Comparison of ENCODE assay signal across 12 cellular contexts in genomic region chr9:134252084-134252830, GRCh38.
A peak's percentile ranks its signal among the peaks of the same experiment; 100 is the strongest.
DNase-seq lines count a peak whose midpoint lies in the region; ATAC-seq and TF ChIP-seq lines count a peak whose summit lies in the region.
"Had no signal": no experiment of that assay in that cellular context is flagged by ENCODE, and none has a peak within 500 bp of the region (broad histone marks: within the 10 kb centered on the region; RNA-seq: fewer than 3 reads in every experiment).

No MANE protein-coding gene starts in this region.

- no peaks in the 10 kb centered on the region for H3K79me2 ChIP-seq in neural cell (replicated peaks; ENCODE audit: insufficient read depth, low read length)

- no peak for ATAC-seq in GM19455 (IDR thresholded peaks at IDR 0.05; ENCODE audit: unreplicated experiment)

- H3K9me3 ChIP-seq in BLaER1 treated with 17β-estradiol and CSF1 and Interleukin-3, amounts not matched to agents 10 nM and 100 nM (replicated peaks in 1 of 11): peaks cover 19 to 26% (median 23%) of the 10 kb centered on the region in 11 experiments
- peaks cover 7% of the 10 kb centered on the region; the same call in 1 of the 2 replicates for H3K9me3 ChIP-seq in SJCRH30 (replicated peaks)
- H3K9me3 ChIP-seq in neural cell (ENCODE audit: low read length): peaks cover 11% of the 10 kb centered on the region

- no peak for TF ChIP-seq CTCF in neural cell (IDR thresholded peaks at IDR 0.05; ENCODE audit: poor library complexity, severe bottlenecking)

- H2AFZ ChIP-seq in neural cell (ENCODE audit: low read depth, low read length): no peak overlapping the region
- H2AFZ ChIP-seq: PC-9 had no signal

- H3F3A ChIP-seq in neural cell (ENCODE audit: insufficient read depth, low read length, poor library complexity, severe bottlenecking): no peaks in the 10 kb centered on the region

- no peaks in the 10 kb centered on the region for H3K9me2 ChIP-seq in neural cell (ENCODE audit: insufficient read depth, low read length)

- H4K20me1 ChIP-seq in BLaER1 treated with 17β-estradiol and CSF1 and Interleukin-3, amounts not matched to agents 10 nM and 100 nM: 0 out of 22 replicates have a peak, but pooled peaks cover 0 to 3% (median 0%) of the 10 kb centered on the region in 11 experiments
- H4K20me1 ChIP-seq in neural cell (ENCODE audit: insufficient read depth): no peaks in the 10 kb centered on the region

- H3K4me1 ChIP-seq in BLaER1 treated with 17β-estradiol and CSF1 and Interleukin-3, amounts not matched to agents 10 nM and 100 nM: peaks cover 6 to 42% (median 28%) of the 10 kb centered on the region in 10 experiments; a peak in 19 of 20 replicates
- peaks cover 16% of the 10 kb centered on the region for H3K4me1 ChIP-seq in SJCRH30

- TF ChIP-seq RAD21 in neural cell (conservative IDR thresholded peaks at IDR 0.05): no peak

- 0 out of 22 replicates have a peak, but pooled peaks cover 0 to 6% (median 0%) of the 10 kb centered on the region in 11 experiments for H3K36me3 ChIP-seq in BLaER1 treated with 17β-estradiol and CSF1 and Interleukin-3, amounts not matched to agents 10 nM and 100 nM
- H3K36me3 ChIP-seq in SJCRH30 (no peaks in the 10 kb centered on the region), neural cell (ENCODE audit: insufficient read depth, low read length) (no peaks in the 10 kb centered on the region)

- DNase-seq in NCI-H1092 treated with DMSO at 0.1 percent for 48 hours (lab: John Stamatoyannopoulos, UW) (peak; percentile 9), NCI-H1092 (lab: John Stamatoyannopoulos, UW) (no peak), SJCRH30 (peak; percentile 50 to 65), NCI-H2196 treated with DMSO at 0.1 percent for 48 hours (lab: John Stamatoyannopoulos, UW; ENCODE audit: unreplicated experiment) (no peak)
- DNase-seq in stimulated activated naive CD4-positive, alpha-beta T cell (lab: John Stamatoyannopoulos, UW): no peak
- DNase-seq: KBM-7, NCI-H2029 treated with DMSO at 0.1 percent for 48 hours, NCI-H345, PC-9 had no signal

- H3K27ac ChIP-seq in BLaER1 treated with 17β-estradiol and CSF1 and Interleukin-3, amounts not matched to agents 10 nM and 100 nM: no peak overlapping the region
- H3K27ac ChIP-seq in SJCRH30: no peak overlapping the region
- peak overlapping the region; percentile 42 for H3K27ac ChIP-seq in neural cell (ENCODE audit: low read length)
- H3K27ac ChIP-seq: PC-9 had no signal

- no peak overlapping the region for H3K9ac ChIP-seq in BLaER1 treated with 17β-estradiol and CSF1 and Interleukin-3, amounts not matched to agents 10 nM and 100 nM
- H3K9ac ChIP-seq in neural cell (ENCODE audit: low read length): no peak overlapping the region

- H3K4me2 ChIP-seq in BLaER1 treated with 17β-estradiol and CSF1 and Interleukin-3, amounts not matched to agents 10 nM and 100 nM: peak overlapping the region in 8 of 11 experiments; percentile 50 to 86 (median 74); a peak in 17 of 22 replicates
- H3K4me2 ChIP-seq in neural cell (ENCODE audit: low read length): no peak overlapping the region
- H3K4me2 ChIP-seq: PC-9 had no signal

- no peak overlapping the region for H3K4me3 ChIP-seq in BLaER1 treated with 17β-estradiol and CSF1 and Interleukin-3, amounts not matched to agents 10 nM and 100 nM
- H3K4me3 ChIP-seq in SJCRH30: no peak overlapping the region
- H3K4me3 ChIP-seq in neural cell (ENCODE audit: low read length): no peak overlapping the region
- H3K4me3 ChIP-seq: PC-9 had no signal

- no peak for TF ChIP-seq EP300 in neural cell (conservative IDR thresholded peaks at IDR 0.05; ENCODE audit: poor library complexity, severe bottlenecking)

- H3K27me3 ChIP-seq in BLaER1 treated with 17β-estradiol and CSF1 and Interleukin-3, amounts not matched to agents 10 nM and 100 nM: peaks cover 0 to 14% (median 0%) of the 10 kb centered on the region in 11 experiments; a peak in 7 of 22 replicates
- H3K27me3 ChIP-seq in SJCRH30: peaks cover 27% of the 10 kb centered on the region
- no peaks in the 10 kb centered on the region for H3K27me3 ChIP-seq in neural cell (ENCODE audit: insufficient read depth, low read depth, low read length)

TF ChIP-seq in neural cell, 6 proteins besides CTCF, POLR2A, EP300 and RAD21:
- no peak for TF ChIP-seq TAF1 (IDR thresholded peaks at IDR 0.05; ENCODE audit: low read depth)
- TF ChIP-seq REST (IDR thresholded peaks at IDR 0.05; ENCODE audit: borderline replicate concordance): no peak

Comparison
In these comparisons a context has a peak if more than half of its experiments do, and no peak if none do; other contexts are left out.
1. DNase-seq: peak in NCI-H1092 treated with DMSO at 0.1 percent for 48 hours (single experiment) and SJCRH30 (2 of 2); none in NCI-H1092 (single experiment), stimulated activated naive CD4-positive, alpha-beta T cell (0 of 6) and NCI-H2196 treated with DMSO at 0.1 percent for 48 hours (single experiment).